In genomic region chr12:46209914-46210834, GRCh38 we compare ENCODE assay signal across 7 cellular contexts. TPM values are rescaled to one million over a fixed set of nuclear protein-coding genes. Genes with fewer than 3 reads are reported as not detected.
A peak's percentile ranks its signal among the peaks of the same experiment; 100 is the strongest.
DNase-seq lines count a peak whose midpoint lies in the region; ATAC-seq and TF ChIP-seq lines count a peak whose summit lies in the region.

No MANE protein-coding gene starts in this region.

- no peaks in the 10 kb centered on the region for H3K9me3 ChIP-seq in T-helper 17 cell (ENCODE audit: control insufficient read depth, low read length, poor library complexity, severe bottlenecking)
- H3K9me3 ChIP-seq in transverse colon, result no peaks in the 10 kb centered on the region

- in situ Hi-C loops in transverse colon (cut with MboI; ENCODE audit: low pct_ligation_motif_present in 1 of 4, low pct_unique_long_range_greater_than_20kb in 1 of 4, low sequenced_read_pairs in 3 of 4), result loop anchor here in 1 of 4 donors (10.0 kb wide), 1 partner anchor 55 kb away; the partner anchor contains the start of gene SLC38A1

- peaks cover 7% of the 10 kb centered on the region for H3K36me3 Mint-ChIP-seq in T-helper 17 cell (ENCODE audit: low read depth)
- peaks cover 33% of the 10 kb centered on the region for H3K36me3 Mint-ChIP-seq in natural killer cell treated with Interleukin-12 subunit alpha and Interleukin-12 subunit beta and Interleukin-15 and Interleukin-18, amount 100 ng/mL, for 72 hours

- peak overlapping the region; percentile 81 for H3K4me3 Mint-ChIP-seq in T-helper 17 cell
- H3K4me3 Mint-ChIP-seq in natural killer cell treated with Interleukin-12 subunit alpha and Interleukin-12 subunit beta and Interleukin-15 and Interleukin-18, amount 100 ng/mL, for 72 hours, result peak overlapping the region; percentile 64

- intact Hi-C loops in transverse colon (cut with DNase I; ENCODE audit: low total_unique reads), result loop anchor here (2.0 kb wide), 1 partner anchor 59 kb away; the partner anchor contains the start of gene SLC38A1

- no peak for TF ChIP-seq POLR2A in transverse colon (IDR thresholded peaks at IDR 0.05)

- H3K4me1 Mint-ChIP-seq in T-helper 17 cell, result peaks cover 57% of the 10 kb centered on the region
- H3K4me1 Mint-ChIP-seq in natural killer cell treated with Interleukin-12 subunit alpha and Interleukin-12 subunit beta and Interleukin-15 and Interleukin-18, amount 100 ng/mL, for 72 hours (ENCODE audit: low read depth in 2 of 2), result peaks cover 55 to 61% of the 10 kb centered on the region in 2 donors

- no peaks in the 10 kb centered on the region for H3K27me3 ChIP-seq in transverse colon

- H3K9me3 Mint-ChIP-seq in natural killer cell treated with Interleukin-12 subunit alpha and Interleukin-12 subunit beta and Interleukin-15 and Interleukin-18, amount 100 ng/mL, for 72 hours, result no peaks in the 10 kb centered on the region

- 56 to 96% methylated on average over 3 to 12 of the region's 12 CpGs for WGBS in transverse colon (ENCODE audit: low coverage in 1 of 2), 2 donors

- no peak overlapping the region for H3K4me3 ChIP-seq in cardiac fibroblast (replicated peaks in 1 of 2; ENCODE audit: low read depth in 2 of 2, low read length in 2 of 2)
- H3K4me3 ChIP-seq in transverse colon, result no peak overlapping the region

- peaks cover 8 to 36% (median 18%) of the 10 kb centered on the region in 4 donors for H3K4me1 ChIP-seq in transverse colon

- no peak for TF ChIP-seq CTCF in cardiac fibroblast (IDR thresholded peaks at IDR 0.05; ENCODE audit: low read depth, low read length)
- TF ChIP-seq CTCF in transverse colon (IDR thresholded peaks at IDR 0.05), result no peak

- H3K27ac ChIP-seq in transverse colon, result peak overlapping the region; percentile 43 to 68 (median 52)

- H3K27ac Mint-ChIP-seq in T-helper 17 cell, result peak overlapping the region; percentile 99
- H3K27ac Mint-ChIP-seq in natural killer cell treated with Interleukin-12 subunit alpha and Interleukin-12 subunit beta and Interleukin-15 and Interleukin-18, amount 100 ng/mL, for 72 hours, result peak overlapping the region; percentile 76 to 96

- ATAC-seq in GM21367 (IDR thresholded peaks at IDR 0.05; ENCODE audit: unreplicated experiment) (peak; percentile 68), T-helper 17 cell (peak; percentile 51)
- ATAC-seq in natural killer cell treated with Interleukin-12 subunit alpha and Interleukin-12 subunit beta and Interleukin-15 and Interleukin-18, amount 100 ng/mL, for 72 hours, result peak in 1 of 2 donors; percentile 29

- DNase-seq in HT1080 (ENCODE audit: low read depth) (peak; percentile 32), T-helper 17 cell (peak in 1 of 3 donors; percentile 31), cardiac fibroblast (ENCODE audit: low read depth in 2 of 2) (peak; percentile 72 to 74), transverse colon (peak; percentile 59), retina (no peak)
- no peak for DNase-seq in natural killer cell treated with Interleukin-12 subunit alpha and Interleukin-12 subunit beta and Interleukin-15 and Interleukin-18, amount 100 ng/mL, for 72 hours (ENCODE audit: low spot score)

- no peaks in the 10 kb centered on the region for H3K27me3 Mint-ChIP-seq in T-helper 17 cell
- no peaks in the 10 kb centered on the region for H3K27me3 Mint-ChIP-seq in natural killer cell treated with Interleukin-12 subunit alpha and Interleukin-12 subunit beta and Interleukin-15 and Interleukin-18, amount 100 ng/mL, for 72 hours

- TF ChIP-seq EP300 in transverse colon (IDR thresholded peaks at IDR 0.05; ENCODE audit: low read depth), result no peak

- H3K36me3 ChIP-seq in transverse colon, result peaks cover 0 to 8% (median 3%) of the 10 kb centered on the region in 4 donors

RNA-seq across cellular contexts. Expression of gene SLC38A1, which starts 58.7 kb away (rescaled TPM):
- 13.3 and 16.9 TPM in 2 replicates for total RNA-seq in HT1080 (2014; rRNA removed; shearing (Covaris generic))
- 36.8 and 45.6 TPM in 2 replicates for polyA plus RNA-seq in HT1080 (2015; cell fraction: cytosol; rRNA removed)
- 101 and 123 TPM in 2 replicates for polyA plus RNA-seq in HT1080 (2015; cell fraction: nucleus; rRNA removed)
- total RNA-seq in T-helper 17 cell (100 to 1,000 TPM; 262 to 265 TPM), transverse colon (100 to 1,000 TPM in 3 of 4 donors, 10 to 100 TPM in 1; 36.8 to 139 (median 117) TPM)
- 100 to 1,000 TPM; 142 to 169 TPM for total RNA-seq in natural killer cell treated with Interleukin-12 subunit alpha and Interleukin-12 subunit beta and Interleukin-15 and Interleukin-18, amount 100 ng/mL, for 72 hours

Comparison
In these comparisons a context has a peak if more than half of its experiments do, and no peak if none do; other contexts are left out.
1. DNase-seq: peak in HT1080 (single experiment), cardiac fibroblast (2 of 2) and transverse colon (single experiment); none in natural killer cell treated with Interleukin-12 subunit alpha and Interleukin-12 subunit beta and Interleukin-15 and Interleukin-18, amount 100 ng/mL, for 72 hours (single experiment) and retina (single experiment).